Comparison of ENCODE assay signal across 2 cellular contexts in genomic region chr10:27701971-27702537, GRCh38.
TF ChIP-seq lines count a peak whose summit lies in the region.

No MANE protein-coding gene starts in this region.

TF ChIP-seq in GM23338, 12 proteins besides CTCF, POLR2A, EP300 and RAD21 (continued from another document):
- no peak for TF ChIP-seq ZNF331 (CRISPR knock-in tag; IDR thresholded peaks at IDR 0.05; ENCODE audit: low read depth)
- TF ChIP-seq STAT1 (IDR thresholded peaks at IDR 0.05; ENCODE audit: unreplicated experiment): no peak
- TF ChIP-seq REST (IDR thresholded peaks at IDR 0.05; ENCODE audit: unreplicated experiment): no peak
- TF ChIP-seq NANOG (IDR thresholded peaks at IDR 0.05; ENCODE audit: borderline replicate concordance): no peak
- TF ChIP-seq JUNB (IDR thresholded peaks at IDR 0.05; ENCODE audit: unreplicated experiment): no peak
- 0 out of 2 replicates have a peak, but pooled peaks have one; percentile 26 for TF ChIP-seq ZNF462 (CRISPR knock-in tag; IDR thresholded peaks at IDR 0.05)
- no peak for TF ChIP-seq ZNF114 (CRISPR knock-in tag; IDR thresholded peaks at IDR 0.05)

TF ChIP-seq in WTC11, 78 proteins besides CTCF, POLR2A, EP300 and RAD21 (continued from another document):
- TF ChIP-seq MXD4 (CRISPR knock-in tag; IDR thresholded peaks at IDR 0.05; ENCODE audit: borderline replicate concordance) (no peak), NFATC4 (CRISPR knock-in tag; IDR thresholded peaks at IDR 0.05) (no peak), STAT6 (CRISPR knock-in tag; conservative IDR thresholded peaks at IDR 0.05; ENCODE audit: low read depth) (no peak), CREB1 (CRISPR knock-in tag; IDR thresholded peaks at IDR 0.05) (no peak), FOXJ3 (CRISPR knock-in tag; IDR thresholded peaks at IDR 0.05; ENCODE audit: borderline replicate concordance) (no peak), ELF4 (CRISPR knock-in tag; IDR thresholded peaks at IDR 0.05; ENCODE audit: low read depth) (no peak), ZNF232 (CRISPR knock-in tag; IDR thresholded peaks at IDR 0.05) (no peak), RORB (CRISPR knock-in tag; IDR thresholded peaks at IDR 0.05) (no peak), ZNF121 (CRISPR knock-in tag; IDR thresholded peaks at IDR 0.05) (no peak), NFE2L1 (CRISPR knock-in tag; IDR thresholded peaks at IDR 0.05) (no peak)
- TF ChIP-seq, protein P1, sequence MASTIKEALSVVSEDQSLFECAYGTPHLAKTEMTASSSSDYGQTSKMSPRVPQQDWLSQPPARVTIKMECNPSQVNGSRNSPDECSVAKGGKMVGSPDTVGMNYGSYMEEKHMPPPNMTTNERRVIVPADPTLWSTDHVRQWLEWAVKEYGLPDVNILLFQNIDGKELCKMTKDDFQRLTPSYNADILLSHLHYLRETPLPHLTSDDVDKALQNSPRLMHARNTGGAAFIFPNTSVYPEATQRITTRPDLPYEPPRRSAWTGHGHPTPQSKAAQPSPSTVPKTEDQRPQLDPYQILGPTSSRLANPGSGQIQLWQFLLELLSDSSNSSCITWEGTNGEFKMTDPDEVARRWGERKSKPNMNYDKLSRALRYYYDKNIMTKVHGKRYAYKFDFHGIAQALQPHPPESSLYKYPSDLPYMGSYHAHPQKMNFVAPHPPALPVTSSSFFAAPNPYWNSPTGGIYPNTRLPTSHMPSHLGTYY (CRISPR knock-in tag; IDR thresholded peaks at IDR 0.05): no peak
- TF ChIP-seq, protein P2, sequence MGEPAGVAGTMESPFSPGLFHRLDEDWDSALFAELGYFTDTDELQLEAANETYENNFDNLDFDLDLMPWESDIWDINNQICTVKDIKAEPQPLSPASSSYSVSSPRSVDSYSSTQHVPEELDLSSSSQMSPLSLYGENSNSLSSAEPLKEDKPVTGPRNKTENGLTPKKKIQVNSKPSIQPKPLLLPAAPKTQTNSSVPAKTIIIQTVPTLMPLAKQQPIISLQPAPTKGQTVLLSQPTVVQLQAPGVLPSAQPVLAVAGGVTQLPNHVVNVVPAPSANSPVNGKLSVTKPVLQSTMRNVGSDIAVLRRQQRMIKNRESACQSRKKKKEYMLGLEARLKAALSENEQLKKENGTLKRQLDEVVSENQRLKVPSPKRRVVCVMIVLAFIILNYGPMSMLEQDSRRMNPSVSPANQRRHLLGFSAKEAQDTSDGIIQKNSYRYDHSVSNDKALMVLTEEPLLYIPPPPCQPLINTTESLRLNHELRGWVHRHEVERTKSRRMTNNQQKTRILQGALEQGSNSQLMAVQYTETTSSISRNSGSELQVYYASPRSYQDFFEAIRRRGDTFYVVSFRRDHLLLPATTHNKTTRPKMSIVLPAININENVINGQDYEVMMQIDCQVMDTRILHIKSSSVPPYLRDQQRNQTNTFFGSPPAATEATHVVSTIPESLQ (CRISPR knock-in tag; IDR thresholded peaks at IDR 0.05): no peak
- TF ChIP-seq, protein P3, sequence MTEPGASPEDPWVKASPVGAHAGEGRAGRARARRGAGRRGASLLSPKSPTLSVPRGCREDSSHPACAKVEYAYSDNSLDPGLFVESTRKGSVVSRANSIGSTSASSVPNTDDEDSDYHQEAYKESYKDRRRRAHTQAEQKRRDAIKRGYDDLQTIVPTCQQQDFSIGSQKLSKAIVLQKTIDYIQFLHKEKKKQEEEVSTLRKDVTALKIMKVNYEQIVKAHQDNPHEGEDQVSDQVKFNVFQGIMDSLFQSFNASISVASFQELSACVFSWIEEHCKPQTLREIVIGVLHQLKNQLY (CRISPR knock-in tag; IDR thresholded peaks at IDR 0.05): no peak
